1 cellular context compared by ENCODE assay signal in the genomic region with DNA sequence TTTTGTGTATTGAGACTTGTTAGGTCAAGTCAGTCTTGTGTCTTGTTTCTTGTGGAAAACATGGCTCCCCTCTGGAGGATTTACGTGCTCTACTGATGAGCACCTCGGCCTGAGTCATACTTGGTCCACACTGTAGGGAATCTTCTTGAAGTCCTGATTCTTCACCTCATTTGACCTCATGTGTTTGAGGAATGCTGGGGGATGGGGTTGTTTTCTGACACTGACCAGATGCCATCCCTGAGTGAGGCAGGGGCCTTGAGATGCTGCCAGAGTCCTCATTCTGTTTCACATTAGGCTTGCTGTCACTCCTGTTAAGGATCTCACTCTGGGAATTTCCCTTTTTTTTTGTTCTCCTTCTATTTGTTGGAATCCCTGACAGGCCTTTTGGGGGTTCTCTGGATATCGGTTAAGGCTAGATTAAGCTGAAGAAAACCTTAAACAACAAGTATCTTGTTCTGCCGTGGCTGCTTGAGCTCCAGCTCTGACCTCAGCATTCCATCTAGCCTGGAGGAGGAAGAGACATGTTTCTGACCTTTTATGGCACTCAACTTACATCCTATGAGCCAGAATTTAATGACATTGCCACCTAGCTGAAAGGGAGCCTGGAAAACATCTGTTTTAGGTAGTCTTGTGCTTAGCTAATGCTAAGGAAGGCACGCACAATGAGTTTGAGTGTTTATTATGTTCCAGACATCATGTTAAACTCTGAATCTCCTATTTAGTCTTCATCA.
TF ChIP-seq lines count a peak whose summit lies in the region.

No MANE protein-coding gene starts in this region.

TF ChIP-seq in IMR-90, 13 proteins besides CTCF, POLR2A, EP300 and RAD21 (continued from another document):
- TF ChIP-seq, protein P1, sequence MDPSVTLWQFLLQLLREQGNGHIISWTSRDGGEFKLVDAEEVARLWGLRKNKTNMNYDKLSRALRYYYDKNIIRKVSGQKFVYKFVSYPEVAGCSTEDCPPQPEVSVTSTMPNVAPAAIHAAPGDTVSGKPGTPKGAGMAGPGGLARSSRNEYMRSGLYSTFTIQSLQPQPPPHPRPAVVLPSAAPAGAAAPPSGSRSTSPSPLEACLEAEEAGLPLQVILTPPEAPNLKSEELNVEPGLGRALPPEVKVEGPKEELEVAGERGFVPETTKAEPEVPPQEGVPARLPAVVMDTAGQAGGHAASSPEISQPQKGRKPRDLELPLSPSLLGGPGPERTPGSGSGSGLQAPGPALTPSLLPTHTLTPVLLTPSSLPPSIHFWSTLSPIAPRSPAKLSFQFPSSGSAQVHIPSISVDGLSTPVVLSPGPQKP (IDR thresholded peaks at IDR 0.05; ENCODE audit: borderline replicate concordance, low read depth, low read length): 0 out of 2 replicates have a peak, but pooled peaks have one; percentile 59
- no peak; the same call in 1 of the 2 replicates for TF ChIP-seq MAFK (IDR thresholded peaks at IDR 0.05; ENCODE audit: low read depth, low read length)
- no peak for TF ChIP-seq CEBPB (IDR thresholded peaks at IDR 0.05; ENCODE audit: low read depth, low read length)
- TF ChIP-seq CHD1 (IDR thresholded peaks at IDR 0.05; ENCODE audit: low read depth, low read length): no peak
- TF ChIP-seq, protein P2, sequence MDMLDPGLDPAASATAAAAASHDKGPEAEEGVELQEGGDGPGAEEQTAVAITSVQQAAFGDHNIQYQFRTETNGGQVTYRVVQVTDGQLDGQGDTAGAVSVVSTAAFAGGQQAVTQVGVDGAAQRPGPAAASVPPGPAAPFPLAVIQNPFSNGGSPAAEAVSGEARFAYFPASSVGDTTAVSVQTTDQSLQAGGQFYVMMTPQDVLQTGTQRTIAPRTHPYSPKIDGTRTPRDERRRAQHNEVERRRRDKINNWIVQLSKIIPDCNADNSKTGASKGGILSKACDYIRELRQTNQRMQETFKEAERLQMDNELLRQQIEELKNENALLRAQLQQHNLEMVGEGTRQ (IDR thresholded peaks at IDR 0.05; ENCODE audit: low read depth, low read length): no peak
- no peak for TF ChIP-seq SMC3 (IDR thresholded peaks at IDR 0.05; ENCODE audit: low read depth, low read length)
- TF ChIP-seq NFE2L2 (IDR thresholded peaks at IDR 0.05; ENCODE audit: low read depth, low read length): peak; percentile 61; the same call in 1 of the 2 replicates
- TF ChIP-seq RFX5 (IDR thresholded peaks at IDR 0.05; ENCODE audit: low read depth, low read length): no peak
- TF ChIP-seq MAZ (IDR thresholded peaks at IDR 0.05; ENCODE audit: borderline replicate concordance, low read depth, low read length): peak; percentile 37; the same call in 1 of the 2 replicates
- peak; percentile 65 for TF ChIP-seq BHLHE40 (IDR thresholded peaks at IDR 0.05; ENCODE audit: low read depth, low read length)
- TF ChIP-seq RCOR1 (IDR thresholded peaks at IDR 0.05; ENCODE audit: insufficient replicate concordance, low read length): no peak
- peak; percentile 86 for TF ChIP-seq FOS (IDR thresholded peaks at IDR 0.05; ENCODE audit: low read depth, low read length)
TF ChIP-seq in IMR-90: peak in this region for 6.
